1 cellular context compared by ENCODE assay signal in genomic region chr17:45121055-45121454, GRCh38.
TF ChIP-seq lines count a peak whose summit lies in the region.

No MANE protein-coding gene starts in this region.

TF ChIP-seq in IMR-90, 13 proteins besides CTCF, POLR2A, EP300 and RAD21:
- no peak for TF ChIP-seq MAZ (IDR thresholded peaks at IDR 0.05; ENCODE audit: borderline replicate concordance, low read depth, low read length)
- no peak for TF ChIP-seq CEBPB (IDR thresholded peaks at IDR 0.05; ENCODE audit: low read depth, low read length)
TF ChIP-seq in IMR-90: peak in this region for 0.
